16 cellular contexts compared by ENCODE assay signal in the genomic region with DNA sequence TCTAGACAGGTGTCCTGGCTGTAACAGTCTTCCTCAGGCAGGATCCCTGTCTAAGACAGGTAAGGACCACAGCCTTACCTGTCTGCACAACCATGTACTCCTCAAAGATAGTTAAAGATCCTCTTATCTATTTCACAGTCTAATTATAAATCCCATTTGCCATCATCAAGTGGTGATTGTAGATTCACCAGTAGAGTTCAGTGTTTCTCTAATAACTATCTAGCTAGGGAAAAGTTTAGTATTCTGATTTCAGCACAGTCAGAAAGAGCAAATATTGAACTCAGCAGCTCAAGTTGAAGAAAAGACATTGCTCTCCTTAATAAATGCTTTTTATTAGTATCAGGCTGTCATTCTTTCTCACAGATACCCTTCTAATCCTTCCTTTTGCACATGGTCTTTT.
DNase-seq lines count a peak whose midpoint lies in the region; ATAC-seq and TF ChIP-seq lines count a peak whose summit lies in the region.
"Had no signal": no experiment of that assay in that cellular context is flagged by ENCODE, and none has a peak within 500 bp of the region (broad histone marks: within the 10 kb centered on the region; RNA-seq: fewer than 3 reads in every experiment).

No MANE protein-coding gene starts in this region.

- BruUV-seq in PC-3 (replicated peaks; lab: Mats Ljungman, UMichigan), result no TSS peak

- peak; percentile 57 for TF ChIP-seq CTCF in PC-3 (conservative IDR thresholded peaks at IDR 0.05; ENCODE audit: low read depth, low read length)
- peak; percentile 11 for TF ChIP-seq CTCF in fibroblast of mammary gland (conservative IDR thresholded peaks at IDR 0.05; ENCODE audit: control insufficient read depth, insufficient read depth, low read depth, low read length)
- peak; percentile 22 for TF ChIP-seq CTCF in smooth muscle cell (IDR thresholded peaks at IDR 0.05; ENCODE audit: borderline replicate concordance, insufficient read depth, poor library complexity, severe bottlenecking)
- TF ChIP-seq CTCF in natural killer cell (IDR thresholded peaks at IDR 0.05), result no peak
- TF ChIP-seq CTCF in WERI-Rb-1 (IDR thresholded peaks at IDR 0.05; ENCODE audit: low read depth, low read length), result no peak

- H4K20me1 ChIP-seq in PC-3 (ENCODE audit: low read length) (no peaks in the 10 kb centered on the region), smooth muscle cell (ENCODE audit: low read depth) (no peaks in the 10 kb centered on the region)

- no peak overlapping the region for H3K4me2 ChIP-seq in PC-3 (ENCODE audit: low read length)
- no peak overlapping the region for H3K4me2 ChIP-seq in smooth muscle cell

- peak; percentile 22 for DNase-seq in NCI-H146 treated with DMSO at 0.1 percent for 48 hours (lab: John Stamatoyannopoulos, UW; ENCODE audit: unreplicated experiment)
- DNase-seq in NCI-H146 (lab: John Stamatoyannopoulos, UW), result no peak
- DNase-seq in PC-3, result peak; percentile 40
- peak; percentile 7 for DNase-seq in fibroblast of mammary gland (ENCODE audit: low read depth)
- no peak for DNase-seq in smooth muscle cell (lab: John Stamatoyannopoulos, UW; ENCODE audit: unreplicated experiment)
- no peak for DNase-seq in natural killer cell
- DNase-seq in WERI-Rb-1, result no peak
- DNase-seq in SIG-M5 (lab: John Stamatoyannopoulos, UW), result no peak
- DNase-seq: activated CD8-positive, alpha-beta T cell treated with anti-CD3 and anti-CD28 coated beads, Interleukin-2, amount 10 ng/mL, durations not matched to agents 7 days and 5 days; MV-4-11; NCI-H524 treated with DMSO at 0.1 percent for 48 hours; Right ventricle myocardium superior; substantia nigra had no signal

- CTCF ChIA-PET in PC-3 (lab: Charles Lee), result interaction anchor here (0.6 to 0.9 kb wide), 3 partner anchors 264 to 778 kb away, joined by 5 to 12 read pairs (median 5); no protein-coding TSS in a partner anchor

- no peaks in the 10 kb centered on the region for H3K9me3 ChIP-seq in PC-3 (ENCODE audit: low read length)
- H3K9me3 ChIP-seq in smooth muscle cell (replicated peaks; ENCODE audit: low read depth), result no peaks in the 10 kb centered on the region
- H3K9me3 ChIP-seq in WERI-Rb-1 (ENCODE audit: severe bottlenecking), result no peaks in the 10 kb centered on the region

- no peaks in the 10 kb centered on the region for H3K27me3 Mint-ChIP-seq in natural killer cell (ENCODE audit: low read depth in 2 of 2)
- H3K27me3 Mint-ChIP-seq: memory B cell had no signal

- H3K27ac ChIP-seq in PC-3 (ENCODE audit: low read length) (no peak overlapping the region), smooth muscle cell (ENCODE audit: low read depth) (no peak overlapping the region), WERI-Rb-1 (no peak overlapping the region)
- H3K27ac ChIP-seq: epithelial cell of prostate, skin epidermis had no signal

- H3K4me3 Mint-ChIP-seq in natural killer cell, result no peak overlapping the region
- H3K4me3 Mint-ChIP-seq: activated CD8-positive, alpha-beta T cell treated with anti-CD3 and anti-CD28 coated beads, Interleukin-2, amount 10 ng/mL, durations not matched to agents 7 days and 5 days; memory B cell had no signal

- no peaks in the 10 kb centered on the region for H3K4me1 Mint-ChIP-seq in natural killer cell
- H3K4me1 Mint-ChIP-seq: memory B cell had no signal

- intact Hi-C loops in PC-3 (cut with micrococcal nuclease) (loop anchor here (1.0 to 10.0 kb wide), 7 partner anchors 92 to 879 kb away; no protein-coding TSS in a partner anchor), natural killer cell (cut with micrococcal nuclease) (no loop called here)

- H3K9me3 Mint-ChIP-seq in natural killer cell, result peaks cover 12 to 19% of the 10 kb centered on the region in 2 donors

- ATAC-seq in PC-3 (peak; percentile 73), natural killer cell (no peak)
- ATAC-seq: activated CD8-positive, alpha-beta T cell treated with anti-CD3 and anti-CD28 coated beads, Interleukin-2, amount 10 ng/mL, durations not matched to agents 7 days and 5 days had no signal

- no peaks in the 10 kb centered on the region for H3K27me3 ChIP-seq in PC-3 (ENCODE audit: low read length)
- no peaks in the 10 kb centered on the region for H3K27me3 ChIP-seq in smooth muscle cell (ENCODE audit: low read depth)
- H3K27me3 ChIP-seq in WERI-Rb-1 (ENCODE audit: insufficient read depth, low read depth, severe bottlenecking), result no peaks in the 10 kb centered on the region

- no peak overlapping the region for H3K27ac Mint-ChIP-seq in natural killer cell
- H3K27ac Mint-ChIP-seq: activated CD8-positive, alpha-beta T cell treated with anti-CD3 and anti-CD28 coated beads, Interleukin-2, amount 10 ng/mL, durations not matched to agents 7 days and 5 days; memory B cell had no signal

- H3K9me2 ChIP-seq in PC-3 (replicated peaks; ENCODE audit: low read length), result no peaks in the 10 kb centered on the region

- H3K4me1 ChIP-seq in PC-3 (ENCODE audit: insufficient read depth, low read length) (no peaks in the 10 kb centered on the region), smooth muscle cell (ENCODE audit: low read depth) (no peaks in the 10 kb centered on the region)

- H3F3A ChIP-seq in PC-3 (ENCODE audit: low read length, unreplicated experiment) (no peaks in the 10 kb centered on the region), smooth muscle cell (ENCODE audit: low read depth) (no peaks in the 10 kb centered on the region)

- H2AFZ ChIP-seq in PC-3 (ENCODE audit: low read length) (no peak overlapping the region), smooth muscle cell (ENCODE audit: low read depth) (no peak overlapping the region)

- H3K9ac ChIP-seq in PC-3 (ENCODE audit: low read length) (no peak overlapping the region), smooth muscle cell (ENCODE audit: low read depth) (no peak overlapping the region)

- H3K79me2 ChIP-seq in PC-3 (ENCODE audit: low read length) (no peaks in the 10 kb centered on the region), smooth muscle cell (ENCODE audit: low read depth) (no peaks in the 10 kb centered on the region)

- H3K36me3 ChIP-seq in PC-3 (ENCODE audit: low read depth, low read length) (no peaks in the 10 kb centered on the region), smooth muscle cell (ENCODE audit: low read depth) (no peaks in the 10 kb centered on the region), WERI-Rb-1 (no peaks in the 10 kb centered on the region)

- H3K36me3 Mint-ChIP-seq in natural killer cell, result no peaks in the 10 kb centered on the region
- H3K36me3 Mint-ChIP-seq: memory B cell had no signal

- POLR2A ChIA-PET in PC-3 (lab: Charles Lee; ENCODE audit: unreplicated experiment), result no interaction called here

- H3K4me3 ChIP-seq in PC-3 (ENCODE audit: low read length), result no peak overlapping the region
- no peak overlapping the region for H3K4me3 ChIP-seq in fibroblast of mammary gland (ENCODE audit: control insufficient read depth, low read depth, low read length)
- no peak overlapping the region for H3K4me3 ChIP-seq in smooth muscle cell
- no peak overlapping the region for H3K4me3 ChIP-seq in WERI-Rb-1 (ENCODE audit: low read depth, low read length)
- H3K4me3 ChIP-seq: skin epidermis had no signal

Comparison
In these comparisons a context has a peak if more than half of its experiments do, and no peak if none do; other contexts are left out.
1. DNase-seq: peak in NCI-H146 treated with DMSO at 0.1 percent for 48 hours (single experiment), PC-3 (single experiment) and fibroblast of mammary gland (single experiment); none in NCI-H146 (single experiment), smooth muscle cell (single experiment), natural killer cell (single experiment), WERI-Rb-1 (single experiment) and SIG-M5 (single experiment).
2. CTCF ChIP-seq: peak in PC-3 (single experiment), fibroblast of mammary gland (single experiment) and smooth muscle cell (single experiment); none in natural killer cell (single experiment) and WERI-Rb-1 (single experiment).